In the genomic region with DNA sequence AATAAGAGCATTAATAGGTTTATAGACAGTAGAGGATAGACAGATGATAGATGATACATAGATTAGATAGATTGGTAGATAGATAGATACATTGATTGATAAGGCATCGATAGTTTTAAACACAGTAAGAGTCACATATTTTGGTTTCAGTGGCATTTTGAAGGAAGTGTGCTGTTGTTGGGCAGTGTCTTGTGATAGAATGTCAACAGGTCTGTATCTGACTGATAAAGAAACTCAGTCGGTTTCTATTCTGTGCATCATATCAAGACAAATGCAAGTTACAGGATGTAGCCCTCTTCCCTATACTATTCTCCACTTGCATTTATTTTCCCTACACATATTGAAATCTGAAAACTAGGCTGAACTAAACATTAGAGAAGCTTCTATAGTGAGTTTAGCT, we compare ENCODE assay signal across 14 cellular contexts.
DNase-seq lines count a peak whose midpoint lies in the region; ATAC-seq, FAIRE-seq and TF ChIP-seq lines count a peak whose summit lies in the region.
"Had no signal": no experiment of that assay in that cellular context is flagged by ENCODE, and none has a peak within 500 bp of the region (broad histone marks: within the 10 kb centered on the region; RNA-seq: fewer than 3 reads in every experiment).

No MANE protein-coding gene starts in this region.

- no peak for DNase-seq in GM12878 (ENCODE audit: low read depth, low spot score)
- no peak for DNase-seq in gastrocnemius medialis
- DNase-seq in frontal cortex (ENCODE audit: low spot score in 2 of 2) = no peak
- no peak for DNase-seq in activated gamma-delta T cell treated with Interleukin-2 at 50 U/mL for 16 hours
- DNase-seq: IMR-90, mesendoderm, NCI-H2171 had no signal

- TF ChIP-seq CTCF in GM12878 (IDR thresholded peaks at IDR 0.05 in 2 of 3, conservative IDR thresholded peaks at IDR 0.05 in 1 of 3; ENCODE audit: control insufficient read depth in 2 of 3, extremely low read depth in 1 of 3, insufficient read depth in 1 of 3, low read depth in 3 of 3, low read length in 3 of 3) = no peak
- no peak for TF ChIP-seq CTCF in gastrocnemius medialis (IDR thresholded peaks at IDR 0.05 in 4 of 5, conservative IDR thresholded peaks at IDR 0.05 in 1 of 5)

- ATAC-seq in GM18873 (IDR thresholded peaks at IDR 0.05; ENCODE audit: low FRiP score, unreplicated experiment) (peak; percentile 66), GM21529 (IDR thresholded peaks at IDR 0.05; ENCODE audit: unreplicated experiment) (peak; percentile 54), HG03097 (IDR thresholded peaks at IDR 0.05; ENCODE audit: low FRiP score, unreplicated experiment) (peak; percentile 45), GM12878 (peak; percentile 63), gastrocnemius medialis (no peak)

- no peaks in the 10 kb centered on the region for H3K36me3 ChIP-seq in GM12878 (ENCODE audit: control insufficient read depth in 2 of 2, insufficient read depth in 2 of 2, low read length in 1 of 2)
- no peaks in the 10 kb centered on the region for H3K36me3 ChIP-seq in gastrocnemius medialis

- no TSS peak for BruUV-seq in GM12878 (replicated peaks; lab: Mats Ljungman, UMichigan)

- H3K4me1 ChIP-seq in GM12878 (ENCODE audit: control insufficient read depth, insufficient read depth, low read length) (peaks cover 18% of the 10 kb centered on the region), gastrocnemius medialis (peaks cover 0 to 11% of the 10 kb centered on the region in 2 donors)

- H3K4me3 ChIP-seq in GM12878 (no peak overlapping the region), gastrocnemius medialis (no peak overlapping the region)

- POLR2A ChIA-PET in GM12878 (lab: Charles Lee) = no interaction called here

- TF ChIP-seq POLR2A in GM12878 (IDR thresholded peaks at IDR 0.05; ENCODE audit: low read depth, low read length) (no peak), gastrocnemius medialis (IDR thresholded peaks at IDR 0.05) (no peak)

- TF ChIP-seq RAD21 in GM12878 (IDR thresholded peaks at IDR 0.05; ENCODE audit: insufficient read depth, low read depth, low read length) = no peak

- RAD21 ChIA-PET in GM12878 (lab: Charles Lee; ENCODE audit: unreplicated experiment) = no interaction called here

- H3K27ac ChIP-seq in GM12878 (ENCODE audit: control insufficient read depth, insufficient read depth) = no peak overlapping the region
- no peak overlapping the region for H3K27ac ChIP-seq in gastrocnemius medialis
- H3K27ac ChIP-seq: RWPE1, VCaP had no signal

- FAIRE-seq in GM12878 (lab: Jason Lieb, UNC) (peak; percentile 49), frontal cortex (lab: Jason Lieb, UNC) (no peak)
- FAIRE-seq: colon, D721Med had no signal

- H2AFZ ChIP-seq in GM12878 (ENCODE audit: control insufficient read depth, low read depth, low read length) = no peak overlapping the region

- H4K20me1 ChIP-seq in GM12878 (ENCODE audit: control insufficient read depth, insufficient read depth) = no peaks in the 10 kb centered on the region

- in situ Hi-C loops in GM12878 (cut with MboI) (no loop called here), gastrocnemius medialis (cut with MboI; ENCODE audit: low sequenced_read_pairs in 4 of 4) (no loop called here)

- H3K27me3 ChIP-seq in GM12878 (replicated peaks in 1 of 2; ENCODE audit: control insufficient read depth in 2 of 2, insufficient read depth in 2 of 2, low read length in 1 of 2) (no peaks in the 10 kb centered on the region), gastrocnemius medialis (no peaks in the 10 kb centered on the region)

- 2% methylated on average over 2 of the region's 2 CpGs for WGBS in GM12878 (ENCODE audit: insufficient coverage, insufficient replicate concordance, low lambda C conversion rate, missing lambda C conversion rate)

- no peaks in the 10 kb centered on the region for H3K79me2 ChIP-seq in GM12878 (ENCODE audit: control insufficient read depth, insufficient read depth, low read length)

- H3K9me3 ChIP-seq in GM12878 (replicated peaks; ENCODE audit: control insufficient read depth, insufficient read depth, low read length) = no peaks in the 10 kb centered on the region
- no peaks in the 10 kb centered on the region for H3K9me3 ChIP-seq in gastrocnemius medialis

- intact Hi-C loops in GM12878 (cut with micrococcal nuclease; ENCODE audit: unreplicated experiment) (no loop called here), gastrocnemius medialis (cut with DNase I; ENCODE audit: low total_unique reads) (no loop called here)

- TF ChIP-seq EP300 in GM12878 (IDR thresholded peaks at IDR 0.05; ENCODE audit: borderline replicate concordance in 1 of 2, control insufficient read depth in 1 of 2, low read depth in 2 of 2, low read length in 2 of 2) = peak in 1 of 2 experiments; percentile 60; a peak in 2 of 4 replicates

- CTCF ChIA-PET in GM12878 (lab: Yijun Ruan, JAX) = interaction anchor here (1.2 to 1.4 kb wide), 2 partner anchors 8 to 253 kb away, joined by 3 to 4 read pairs; no protein-coding TSS in a partner anchor

- H3K4me2 ChIP-seq in GM12878 (ENCODE audit: control insufficient read depth, insufficient read depth) = no peak overlapping the region

- SMC1A ChIA-PET in GM12878 (lab: Charles Lee; ENCODE audit: uncharacterized antibody, unreplicated experiment) = no interaction called here

- no peak overlapping the region for H3K9ac ChIP-seq in GM12878 (ENCODE audit: control insufficient read depth, insufficient read depth, low read length)

TF ChIP-seq in GM12878, 131 proteins besides CTCF, POLR2A, EP300 and RAD21 (continues in another document):
- TF ChIP-seq BCL11A (IDR thresholded peaks at IDR 0.05; ENCODE audit: low read depth, low read length) = 0 out of 2 replicates have a peak, but pooled peaks have one; percentile 36
- TF ChIP-seq SRF (IDR thresholded peaks at IDR 0.05; ENCODE audit: low read depth in 2 of 2, low read length in 2 of 2) = peak in 1 of 2 experiments; percentile 42; a peak in 1 of 4 replicates
- peak; percentile 85 for TF ChIP-seq NFIC (IDR thresholded peaks at IDR 0.05; ENCODE audit: low read depth, low read length)
- no peak for TF ChIP-seq SMARCA5 (IDR thresholded peaks at IDR 0.05)
- TF ChIP-seq HCFC1 (IDR thresholded peaks at IDR 0.05; ENCODE audit: low read length) = no peak
- TF ChIP-seq TCF7 (IDR thresholded peaks at IDR 0.05; ENCODE audit: borderline replicate concordance) = no peak
- TF ChIP-seq ZBED1 (IDR thresholded peaks at IDR 0.05; ENCODE audit: borderline replicate concordance) = peak; percentile 67; the same call in 1 of the 2 replicates
- no peak for TF ChIP-seq NFYA (IDR thresholded peaks at IDR 0.05; ENCODE audit: borderline replicate concordance, low read depth, low read length)
- no peak for TF ChIP-seq ZNF687 (IDR thresholded peaks at IDR 0.05)
- TF ChIP-seq JUNB (IDR thresholded peaks at IDR 0.05) = peak; percentile 91
- peak; percentile 61; the same call in 1 of the 2 replicates for TF ChIP-seq FOXM1 (IDR thresholded peaks at IDR 0.05; ENCODE audit: low read depth, low read length)
- 0 out of 2 replicates have a peak, but pooled peaks have one; percentile 51 for TF ChIP-seq EED (IDR thresholded peaks at IDR 0.05; ENCODE audit: low read depth)
- TF ChIP-seq CREM (IDR thresholded peaks at IDR 0.05; ENCODE audit: low read depth) = peak; percentile 54; the same call in 1 of the 2 replicates
- TF ChIP-seq YBX1 (IDR thresholded peaks at IDR 0.05) = no peak
- peak; percentile 78; the same call in 1 of the 2 replicates for TF ChIP-seq ZNF217 (IDR thresholded peaks at IDR 0.05)
- TF ChIP-seq GABPA (IDR thresholded peaks at IDR 0.05; ENCODE audit: low read depth) = peak; percentile 33; the same call in 1 of the 2 replicates
- peak; percentile 58; the same call in 1 of the 2 replicates for TF ChIP-seq MTA3 (IDR thresholded peaks at IDR 0.05; ENCODE audit: borderline replicate concordance, low read length)
- no peak for TF ChIP-seq FOXK2 (IDR thresholded peaks at IDR 0.05)
- TF ChIP-seq ATF7 (IDR thresholded peaks at IDR 0.05; ENCODE audit: low read depth) = no peak
- TF ChIP-seq PML (IDR thresholded peaks at IDR 0.05; ENCODE audit: low read length) = peak; percentile 23; the same call in 1 of the 2 replicates
- TF ChIP-seq PAX5 (IDR thresholded peaks at IDR 0.05; ENCODE audit: borderline replicate concordance, low read depth, low read length) = peak; percentile 71; the same call in 1 of the 2 replicates
- peak in 1 of 2 experiments; percentile 58; a peak in 1 of 4 replicates for TF ChIP-seq BHLHE40 (IDR thresholded peaks at IDR 0.05; ENCODE audit: borderline replicate concordance in 1 of 2, low read depth in 2 of 2, low read length in 1 of 2)
- no peak for TF ChIP-seq MAX (IDR thresholded peaks at IDR 0.05; ENCODE audit: low read depth, low read length)

Comparison
In these comparisons a context has a peak if more than half of its experiments do, and no peak if none do; other contexts are left out.
1. ATAC-seq: peak in GM18873 (single experiment), GM21529 (single experiment), HG03097 (single experiment) and GM12878 (single experiment); none in gastrocnemius medialis (0 of 2).